In the genomic region with DNA sequence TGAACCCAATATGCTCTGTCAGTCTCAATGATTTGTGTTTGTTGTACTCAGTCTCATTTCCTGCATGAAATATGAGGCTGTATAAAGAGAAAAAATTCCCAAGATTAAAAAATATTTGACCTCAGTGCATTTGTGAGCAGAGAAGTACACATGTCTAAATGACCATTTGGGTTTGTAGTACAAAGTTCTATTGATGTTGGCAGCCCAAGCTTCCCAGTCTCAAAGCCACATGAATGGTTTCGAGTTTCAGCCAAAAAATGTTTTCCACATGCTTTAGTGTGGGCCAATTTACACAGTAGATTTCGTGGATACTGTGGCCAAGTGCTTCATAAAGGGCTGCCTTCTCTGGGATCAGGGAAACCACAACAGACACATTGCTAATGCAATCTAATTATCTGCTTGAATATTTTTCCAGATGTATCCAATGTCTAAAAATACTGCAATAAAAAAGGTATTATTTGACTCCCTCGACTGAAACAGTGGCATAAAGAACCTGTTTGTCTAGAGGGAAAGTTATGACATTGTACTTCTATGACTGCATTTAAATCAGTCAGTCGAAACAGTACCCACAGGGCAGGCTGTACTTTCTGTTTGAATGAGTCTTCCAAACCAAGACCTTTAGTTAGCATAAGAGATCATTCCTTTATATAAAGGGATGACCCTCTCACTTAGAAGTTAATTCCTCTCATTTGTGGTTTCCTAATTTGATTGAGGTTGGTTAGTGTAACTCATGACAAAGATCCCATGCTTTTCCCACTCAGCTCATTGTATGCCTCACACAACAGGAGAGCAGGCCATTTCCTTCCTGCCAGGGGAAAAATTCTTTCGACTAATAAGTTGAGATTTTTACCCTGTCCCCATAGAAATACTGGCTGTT, we compare ENCODE assay signal across 10 cellular contexts.
DNase-seq lines count a peak whose midpoint lies in the region; ATAC-seq and TF ChIP-seq lines count a peak whose summit lies in the region.
"Had no signal": no experiment of that assay in that cellular context is flagged by ENCODE, and none has a peak within 500 bp of the region (broad histone marks: within the 10 kb centered on the region; RNA-seq: fewer than 3 reads in every experiment).

No MANE protein-coding gene starts in this region.

- H3K4me3 ChIP-seq in choroid plexus epithelial cell (ENCODE audit: low read depth, low read length): no peak overlapping the region
- H3K4me3 ChIP-seq in lower lobe of right lung: no peak overlapping the region
- H3K4me3 ChIP-seq: A549 had no signal

- H3K36me3 ChIP-seq in lower lobe of right lung: no peaks in the 10 kb centered on the region

- H3K27ac Mint-ChIP-seq in activated CD8-positive, alpha-beta memory T cell treated with anti-CD3 and anti-CD28 coated beads, Interleukin-2, amount 10 ng/mL, durations not matched to agents 7 days and 5 days: no peak overlapping the region

- peak overlapping the region; percentile 22 for H3K27ac ChIP-seq in lower lobe of right lung
- H3K27ac ChIP-seq: A549 had no signal

- peak; percentile 11 for DNase-seq in NCI-H1694 treated with DMSO at 0.1 percent for 48 hours (lab: John Stamatoyannopoulos, UW)
- DNase-seq in NCI-H1694 (lab: John Stamatoyannopoulos, UW): no peak
- peak; percentile 96 for DNase-seq in choroid plexus epithelial cell (ENCODE audit: low read depth)
- DNase-seq in lower lobe of right lung: no peak
- no peak for DNase-seq in NCI-H1417 (lab: John Stamatoyannopoulos, UW)
- DNase-seq in activated CD8-positive, alpha-beta memory T cell treated with anti-CD3 and anti-CD28 coated beads, Interleukin-2, amount 10 ng/mL, durations not matched to agents 7 days and 5 days: no peak
- no peak for DNase-seq in NCI-H2171 (lab: John Stamatoyannopoulos, UW)
- DNase-seq: activated CD4-positive, alpha-beta T cell treated with anti-CD3 and anti-CD28 coated beads for 4 hours had no signal

- peaks cover 8% of the 10 kb centered on the region for H3K9me3 Mint-ChIP-seq in activated CD8-positive, alpha-beta memory T cell treated with anti-CD3 and anti-CD28 coated beads, Interleukin-2, amount 10 ng/mL, durations not matched to agents 7 days and 5 days (ENCODE audit: low read depth)

- no peaks in the 10 kb centered on the region for H3K36me3 Mint-ChIP-seq in activated CD8-positive, alpha-beta memory T cell treated with anti-CD3 and anti-CD28 coated beads, Interleukin-2, amount 10 ng/mL, durations not matched to agents 7 days and 5 days

- intact Hi-C loops in lower lobe of right lung (cut with DNase I): no loop called here

- H3K4me3 Mint-ChIP-seq in activated CD8-positive, alpha-beta memory T cell treated with anti-CD3 and anti-CD28 coated beads, Interleukin-2, amount 10 ng/mL, durations not matched to agents 7 days and 5 days: no peak overlapping the region

- CTCF ChIA-PET in activated CD8-positive, alpha-beta memory T cell treated with anti-CD3 and anti-CD28 coated beads, Interleukin-2, amount 10 ng/mL, durations not matched to agents 7 days and 5 days (lab: Charles Lee): no interaction called here

- H3K27me3 Mint-ChIP-seq in activated CD8-positive, alpha-beta memory T cell treated with anti-CD3 and anti-CD28 coated beads, Interleukin-2, amount 10 ng/mL, durations not matched to agents 7 days and 5 days: no peaks in the 10 kb centered on the region

- no peak for TF ChIP-seq CTCF in choroid plexus epithelial cell (conservative IDR thresholded peaks at IDR 0.05; ENCODE audit: low read depth, low read length)
- no peak for TF ChIP-seq CTCF in lower lobe of right lung (IDR thresholded peaks at IDR 0.05)

- H3K27me3 ChIP-seq in lower lobe of right lung (ENCODE audit: low read depth): no peaks in the 10 kb centered on the region

- peaks cover 22% of the 10 kb centered on the region for H3K4me1 ChIP-seq in lower lobe of right lung
- H3K4me1 ChIP-seq: A549 had no signal

- H3K4me1 Mint-ChIP-seq in activated CD8-positive, alpha-beta memory T cell treated with anti-CD3 and anti-CD28 coated beads, Interleukin-2, amount 10 ng/mL, durations not matched to agents 7 days and 5 days: no peaks in the 10 kb centered on the region

- peak; percentile 35 to 52 for ATAC-seq in lower lobe of right lung
- no peak for ATAC-seq in HG02973 (IDR thresholded peaks at IDR 0.05; ENCODE audit: unreplicated experiment)
- ATAC-seq in activated CD8-positive, alpha-beta memory T cell treated with anti-CD3 and anti-CD28 coated beads, Interleukin-2, amount 10 ng/mL, durations not matched to agents 7 days and 5 days: no peak
- ATAC-seq: A549 had no signal

- no peaks in the 10 kb centered on the region for H3K9me3 ChIP-seq in lower lobe of right lung
- H3K9me3 ChIP-seq: A549 had no signal

Comparison
In these comparisons a context has a peak if more than half of its experiments do, and no peak if none do; other contexts are left out.
1. DNase-seq: peak in NCI-H1694 treated with DMSO at 0.1 percent for 48 hours (single experiment) and choroid plexus epithelial cell (single experiment); none in NCI-H1694 (single experiment), lower lobe of right lung (single experiment), NCI-H1417 (0 of 3), activated CD8-positive, alpha-beta memory T cell treated with anti-CD3 and anti-CD28 coated beads, Interleukin-2, amount 10 ng/mL, durations not matched to agents 7 days and 5 days (single experiment) and NCI-H2171 (single experiment).
2. ATAC-seq: peak in lower lobe of right lung (2 of 2); none in HG02973 (single experiment) and activated CD8-positive, alpha-beta memory T cell treated with anti-CD3 and anti-CD28 coated beads, Interleukin-2, amount 10 ng/mL, durations not matched to agents 7 days and 5 days (single experiment).